ENCODE assay signal across 18 cellular contexts in the genomic region with DNA sequence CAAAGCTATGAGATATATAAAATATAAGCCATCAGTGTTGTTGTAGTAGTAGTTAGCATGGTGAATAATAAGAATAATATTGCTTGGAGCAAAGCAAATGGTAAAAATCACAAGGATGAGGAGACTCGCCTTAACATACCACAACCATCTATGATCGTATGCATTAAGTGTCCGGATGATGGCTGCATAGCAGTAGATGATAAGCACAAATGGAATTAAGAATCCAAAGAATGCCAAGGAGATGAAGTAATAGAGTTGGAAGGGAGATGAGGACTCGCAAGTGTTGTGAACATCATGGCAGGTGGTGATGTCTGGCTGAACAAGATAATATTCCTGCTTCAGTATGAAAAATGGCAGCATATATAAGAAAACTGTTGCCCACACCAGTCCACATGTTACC. TPM values are rescaled to one million over a fixed set of nuclear protein-coding genes. Genes with fewer than 3 reads are reported as not detected.
A peak's percentile ranks its signal among the peaks of the same experiment; 100 is the strongest.
DNase-seq lines count a peak whose midpoint lies in the region; ATAC-seq and TF ChIP-seq lines count a peak whose summit lies in the region.
"Had no signal": no experiment of that assay in that cellular context is flagged by ENCODE, and none has a peak within 500 bp of the region (broad histone marks: within the 10 kb centered on the region; RNA-seq: fewer than 3 reads in every experiment).

No MANE protein-coding gene starts in this region.

- H3K4me3 ChIP-seq in RWPE2 (ENCODE audit: severe bottlenecking) (no peak overlapping the region), epithelial cell of esophagus (ENCODE audit: low read length) (no peak overlapping the region)
- H3K4me3 ChIP-seq: body of pancreas, left lung, ovary had no signal

- H3K27ac Mint-ChIP-seq in osteocyte (ENCODE audit: unreplicated experiment), result peak overlapping the region; percentile 40

- H3K9me3 Mint-ChIP-seq in osteocyte (ENCODE audit: unreplicated experiment), result peaks cover 4% of the 10 kb centered on the region

- peak; percentile 96 for DNase-seq in EH (ENCODE audit: low read depth)
- no peak for DNase-seq in RWPE2 (ENCODE audit: low spot score)
- DNase-seq in epithelial cell of esophagus (ENCODE audit: low read depth), result peak; percentile 37
- DNase-seq in osteocyte (ENCODE audit: extremely low spot score, unreplicated experiment), result no peak
- no peak for DNase-seq in SW480 (ENCODE audit: low spot score)
- no peak for DNase-seq in RWPE1 (ENCODE audit: low spot score)
- DNase-seq: body of pancreas; CD4-positive, CD25-positive, alpha-beta regulatory T cell; left lung; NCI-H1436; NCI-H345; ovary; Right ventricle myocardium superior; stimulated activated CD4-positive, alpha-beta T cell treated with anti-CD3 and anti-CD28 coated beads, Interleukin-4, amount 100 ng/mL, for 1 hour; substantia nigra had no signal

- TF ChIP-seq CTCF in RWPE2 (IDR thresholded peaks at IDR 0.05; ENCODE audit: poor library complexity, severe bottlenecking) (no peak), epithelial cell of esophagus (IDR thresholded peaks at IDR 0.05; ENCODE audit: insufficient read depth, low read depth, low read length, missing control alignments) (no peak), osteocyte (IDR thresholded peaks at IDR 0.05) (no peak), RWPE1 (conservative IDR thresholded peaks at IDR 0.05; ENCODE audit: low read depth) (no peak)

- CTCF ChIA-PET in RWPE1 (lab: Yijun Ruan, JAX), result interaction anchor here (0.7 to 1.1 kb wide), 2 partner anchors 15 to 34 kb away, joined by 3 read pairs; no protein-coding TSS in a partner anchor

- no peaks in the 10 kb centered on the region for H3K4me1 ChIP-seq in RWPE2 (ENCODE audit: insufficient read depth, poor library complexity, severe bottlenecking)
- H3K4me1 ChIP-seq: body of pancreas, left lung had no signal

- POLR2A ChIA-PET in RWPE1 (lab: Yijun Ruan, JAX; ENCODE audit: low non-redundant PET), result no interaction called here

- ATAC-seq in RWPE2 (ENCODE audit: low read depth) (peak; percentile 66), HG03175 (IDR thresholded peaks at IDR 0.05; ENCODE audit: unreplicated experiment) (no peak), GM18867 (IDR thresholded peaks at IDR 0.05; ENCODE audit: unreplicated experiment) (no peak)
- ATAC-seq: body of pancreas, left lung had no signal

- H3K36me3 Mint-ChIP-seq in osteocyte (ENCODE audit: unreplicated experiment), result peaks cover 7% of the 10 kb centered on the region

- no peaks in the 10 kb centered on the region for H3K27me3 ChIP-seq in RWPE2 (ENCODE audit: insufficient read depth, poor library complexity, severe bottlenecking)
- H3K27me3 ChIP-seq: body of pancreas, left lung, ovary had no signal

- H3K27me3 Mint-ChIP-seq in osteocyte (ENCODE audit: unreplicated experiment), result no peaks in the 10 kb centered on the region
- H3K27me3 Mint-ChIP-seq: CD4-positive, CD25-positive, alpha-beta regulatory T cell had no signal

- peaks cover 51% of the 10 kb centered on the region for H3K4me1 Mint-ChIP-seq in osteocyte (ENCODE audit: unreplicated experiment)

- no peak overlapping the region for H3K4me3 Mint-ChIP-seq in osteocyte (ENCODE audit: unreplicated experiment)

- no peak overlapping the region for H3K27ac ChIP-seq in RWPE2 (ENCODE audit: poor library complexity, severe bottlenecking)
- H3K27ac ChIP-seq in RWPE1, result no peak overlapping the region
- H3K27ac ChIP-seq: body of pancreas, left lung, ovary had no signal

- H3K9me3 ChIP-seq in RWPE2 (ENCODE audit: severe bottlenecking), result no peaks in the 10 kb centered on the region
- H3K9me3 ChIP-seq: body of pancreas, left lung, ovary had no signal

- H3K36me3 ChIP-seq in RWPE2 (ENCODE audit: low read depth), result no peaks in the 10 kb centered on the region
- H3K36me3 ChIP-seq: ovary had no signal

RNA-seq across cellular contexts. Expression of gene F2RL2, which starts 5.5 kb away (rescaled TPM):
- total RNA-seq in osteocyte, result 13.0 and 14.1 TPM in 2 replicates
- total RNA-seq: CD4-positive, CD25-positive, alpha-beta regulatory T cell; T-helper 2 cell treated with Interferon-gamma antibody and Interleukin-4, amounts not matched to agents 100 ng/mL and 5 ng/mL, for 36 hours had no signal

Comparison
In these comparisons a context has a peak if more than half of its experiments do, and no peak if none do; other contexts are left out.
1. DNase-seq: peak in EH (single experiment) and epithelial cell of esophagus (single experiment); none in RWPE2 (single experiment), osteocyte (single experiment), SW480 (single experiment) and RWPE1 (single experiment).